Comparison of ENCODE assay signal across 20 cellular contexts in the genomic region with DNA sequence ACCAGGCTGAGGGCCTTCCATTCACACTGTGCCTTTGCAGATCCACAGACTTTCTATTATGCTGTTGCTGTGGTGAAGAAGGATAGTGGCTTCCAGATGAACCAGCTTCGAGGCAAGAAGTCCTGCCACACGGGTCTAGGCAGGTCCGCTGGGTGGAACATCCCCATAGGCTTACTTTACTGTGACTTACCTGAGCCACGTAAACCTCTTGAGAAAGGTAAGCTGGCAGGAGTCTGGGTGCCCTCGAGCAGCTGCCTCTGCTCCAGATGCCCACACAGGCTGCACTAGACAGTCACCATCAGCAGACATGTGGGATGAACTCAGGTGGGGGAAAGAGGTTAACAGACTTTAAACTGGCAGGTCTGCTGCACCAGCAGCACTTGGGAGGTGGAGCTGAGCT.
"Had no signal": no experiment of that assay in that cellular context is flagged by ENCODE, and none has a peak within 500 bp of the region (broad histone marks: within the 10 kb centered on the region; RNA-seq: fewer than 3 reads in every experiment).

No MANE protein-coding gene starts in this region.

- H3K36me3 Mint-ChIP-seq: memory B cell; mesothelial cell of epicardium; natural killer cell treated with Interleukin-12 subunit alpha and Interleukin-12 subunit beta and Interleukin-15 and Interleukin-18, amount 100 ng/mL, for 72 hours; stimulated activated effector memory CD8-positive, alpha-beta T cell treated with anti-CD3 and anti-CD28 coated beads, Interleukin-12 subunit alpha, Interleukin-12 subunit beta, amount 100 ng/mL, for 72 hours had no signal

- H3K36me3 ChIP-seq: heart left ventricle, pancreas, thoracic aorta, transverse colon had no signal

- ATAC-seq: heart left ventricle; natural killer cell treated with Interleukin-12 subunit alpha and Interleukin-12 subunit beta and Interleukin-15 and Interleukin-18, amount 100 ng/mL, for 72 hours; pancreas; right cardiac atrium; stimulated activated naive CD8-positive, alpha-beta T cell treated with anti-CD3 and anti-CD28 coated beads, Interleukin-15, Interleukin-2, amounts not matched to agents 100 U/mL and 50 U/mL, for 24 hours had no signal

- H3K4me3 ChIP-seq: coronary artery, heart left ventricle, pancreas, smooth muscle cell, thoracic aorta, transverse colon had no signal

- H3K27ac ChIP-seq: coronary artery, heart left ventricle, pancreas, thoracic aorta, transverse colon had no signal

- H3K4me2 ChIP-seq: smooth muscle cell had no signal

- H3K27ac Mint-ChIP-seq: endodermal cell; memory B cell; mesothelial cell of epicardium; natural killer cell treated with Interleukin-12 subunit alpha and Interleukin-12 subunit beta and Interleukin-15 and Interleukin-18, amount 100 ng/mL, for 72 hours; progenitor cell of endocrine pancreas; stimulated activated effector memory CD8-positive, alpha-beta T cell treated with anti-CD3 and anti-CD28 coated beads, Interleukin-12 subunit alpha, Interleukin-12 subunit beta, amount 100 ng/mL, for 72 hours had no signal

- H3K9me3 ChIP-seq: heart left ventricle, pancreas, thoracic aorta, transverse colon had no signal

- H3K4me1 ChIP-seq: transverse colon had no signal

- DNase-seq: central memory CD4-positive, alpha-beta T cell; effector CD4-positive, alpha-beta T cell; endodermal cell; heart left ventricle; hippocampal formation; occipital lobe; pancreas; right cardiac atrium; stimulated activated CD4-positive, alpha-beta T cell treated with anti-CD3 and anti-CD28 coated beads, Interleukin-4, amount 100 ng/mL, for 1 hour; stimulated activated CD8-positive, alpha-beta memory T cell treated with anti-CD3 and anti-CD28 coated beads, Interleukin-4, amount 100 ng/mL, for 48 hours; stimulated activated naive CD8-positive, alpha-beta T cell treated with anti-CD3 and anti-CD28 coated beads, Interleukin-15, Interleukin-2, amounts not matched to agents 100 U/mL and 50 U/mL, for 24 hours; transverse colon had no signal

- H3K4me1 Mint-ChIP-seq: memory B cell; stimulated activated effector memory CD8-positive, alpha-beta T cell treated with anti-CD3 and anti-CD28 coated beads, Interleukin-12 subunit alpha, Interleukin-12 subunit beta, amount 100 ng/mL, for 72 hours had no signal

- H3K27me3 ChIP-seq: heart left ventricle, pancreas, transverse colon had no signal

- H3K4me3 Mint-ChIP-seq: endodermal cell; memory B cell; mesothelial cell of epicardium; natural killer cell treated with Interleukin-12 subunit alpha and Interleukin-12 subunit beta and Interleukin-15 and Interleukin-18, amount 100 ng/mL, for 72 hours; stimulated activated effector memory CD8-positive, alpha-beta T cell treated with anti-CD3 and anti-CD28 coated beads, Interleukin-12 subunit alpha, Interleukin-12 subunit beta, amount 100 ng/mL, for 72 hours had no signal

- H3K9me3 Mint-ChIP-seq: endodermal cell; memory B cell; mesothelial cell of epicardium; natural killer cell treated with Interleukin-12 subunit alpha and Interleukin-12 subunit beta and Interleukin-15 and Interleukin-18, amount 100 ng/mL, for 72 hours; stimulated activated effector memory CD8-positive, alpha-beta T cell treated with anti-CD3 and anti-CD28 coated beads, Interleukin-12 subunit alpha, Interleukin-12 subunit beta, amount 100 ng/mL, for 72 hours had no signal
